1 cellular context compared by ENCODE assay signal in the genomic region with DNA sequence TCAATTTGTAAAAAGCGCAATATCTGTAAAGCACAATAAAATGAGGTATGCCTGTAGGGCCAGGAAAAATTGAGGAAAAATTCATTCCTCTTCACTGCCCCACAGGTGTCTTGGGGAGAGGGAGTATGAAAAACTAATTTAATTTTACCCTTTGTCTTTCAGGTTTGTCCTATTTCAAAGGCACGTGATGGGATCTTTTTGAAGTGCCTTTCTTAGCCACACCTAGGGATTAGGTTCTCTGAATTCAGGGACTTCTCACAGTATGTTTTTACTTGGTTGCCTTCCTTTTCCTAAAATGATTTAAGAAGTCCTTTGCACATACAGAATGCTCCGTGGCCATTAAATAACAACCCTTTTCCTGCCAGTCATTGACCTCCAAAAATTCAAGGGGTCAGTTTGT.
TF ChIP-seq lines count a peak whose summit lies in the region.

No MANE protein-coding gene starts in this region.

TF ChIP-seq in H1, 55 proteins besides CTCF, POLR2A, EP300 and RAD21:
- TF ChIP-seq TCF12 (IDR thresholded peaks at IDR 0.05; ENCODE audit: low read depth, low read length): no peak
TF ChIP-seq in H1: peak in this region for 0.
